1 cellular context compared by ENCODE assay signal in the genomic region with DNA sequence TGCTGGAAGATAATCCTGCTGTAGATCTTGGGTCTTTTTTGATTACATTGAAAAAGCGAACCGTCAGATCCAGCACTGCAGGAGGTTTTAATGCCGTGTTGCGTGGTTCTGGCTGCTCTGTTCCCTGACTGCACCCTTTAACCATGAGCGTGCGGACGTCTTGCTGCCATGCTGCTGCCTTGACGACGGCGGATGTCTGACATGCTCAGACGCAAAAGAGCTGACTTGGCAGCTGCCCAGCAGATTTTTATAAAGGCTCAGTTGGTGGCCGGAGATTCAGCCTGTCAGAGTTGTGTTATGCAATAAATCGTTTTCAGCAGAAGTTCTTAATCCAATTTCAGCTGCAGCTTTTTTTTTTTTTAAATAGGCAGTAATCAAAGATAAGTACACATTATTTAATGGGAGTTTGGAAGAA.
TF ChIP-seq lines count a peak whose summit lies in the region.

No MANE protein-coding gene starts in this region.

TF ChIP-seq in WTC11, 78 proteins besides CTCF, POLR2A, EP300 and RAD21 (continued from another document):
- TF ChIP-seq FOXP4 (CRISPR knock-in tag; IDR thresholded peaks at IDR 0.05) (no peak), USF2 (CRISPR knock-in tag; IDR thresholded peaks at IDR 0.05) (no peak), TEAD4 (CRISPR knock-in tag; IDR thresholded peaks at IDR 0.05) (no peak), TEAD1 (CRISPR knock-in tag; IDR thresholded peaks at IDR 0.05) (no peak), ZNF532 (CRISPR knock-in tag; IDR thresholded peaks at IDR 0.05; ENCODE audit: borderline replicate concordance) (no peak), ATF1 (CRISPR knock-in tag; IDR thresholded peaks at IDR 0.05) (no peak), ZBTB43 (CRISPR knock-in tag; IDR thresholded peaks at IDR 0.05) (no peak), ELF4 (CRISPR knock-in tag; IDR thresholded peaks at IDR 0.05; ENCODE audit: low read depth) (no peak), MYBL2 (CRISPR knock-in tag; IDR thresholded peaks at IDR 0.05) (no peak), ZNF317 (CRISPR knock-in tag; IDR thresholded peaks at IDR 0.05; ENCODE audit: borderline replicate concordance, low read depth) (no peak)
- TF ChIP-seq, protein P1, sequence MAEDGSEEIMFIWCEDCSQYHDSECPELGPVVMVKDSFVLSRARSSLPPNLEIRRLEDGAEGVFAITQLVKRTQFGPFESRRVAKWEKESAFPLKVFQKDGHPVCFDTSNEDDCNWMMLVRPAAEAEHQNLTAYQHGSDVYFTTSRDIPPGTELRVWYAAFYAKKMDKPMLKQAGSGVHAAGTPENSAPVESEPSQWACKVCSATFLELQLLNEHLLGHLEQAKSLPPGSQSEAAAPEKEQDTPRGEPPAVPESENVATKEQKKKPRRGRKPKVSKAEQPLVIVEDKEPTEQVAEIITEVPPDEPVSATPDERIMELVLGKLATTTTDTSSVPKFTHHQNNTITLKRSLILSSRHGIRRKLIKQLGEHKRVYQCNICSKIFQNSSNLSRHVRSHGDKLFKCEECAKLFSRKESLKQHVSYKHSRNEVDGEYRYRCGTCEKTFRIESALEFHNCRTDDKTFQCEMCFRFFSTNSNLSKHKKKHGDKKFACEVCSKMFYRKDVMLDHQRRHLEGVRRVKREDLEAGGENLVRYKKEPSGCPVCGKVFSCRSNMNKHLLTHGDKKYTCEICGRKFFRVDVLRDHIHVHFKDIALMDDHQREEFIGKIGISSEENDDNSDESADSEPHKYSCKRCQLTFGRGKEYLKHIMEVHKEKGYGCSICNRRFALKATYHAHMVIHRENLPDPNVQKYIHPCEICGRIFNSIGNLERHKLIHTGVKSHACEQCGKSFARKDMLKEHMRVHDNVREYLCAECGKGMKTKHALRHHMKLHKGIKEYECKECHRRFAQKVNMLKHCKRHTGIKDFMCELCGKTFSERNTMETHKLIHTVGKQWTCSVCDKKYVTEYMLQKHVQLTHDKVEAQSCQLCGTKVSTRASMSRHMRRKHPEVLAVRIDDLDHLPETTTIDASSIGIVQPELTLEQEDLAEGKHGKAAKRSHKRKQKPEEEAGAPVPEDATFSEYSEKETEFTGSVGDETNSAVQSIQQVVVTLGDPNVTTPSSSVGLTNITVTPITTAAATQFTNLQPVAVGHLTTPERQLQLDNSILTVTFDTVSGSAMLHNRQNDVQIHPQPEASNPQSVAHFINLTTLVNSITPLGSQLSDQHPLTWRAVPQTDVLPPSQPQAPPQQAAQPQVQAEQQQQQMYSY (CRISPR knock-in tag; IDR thresholded peaks at IDR 0.05): no peak
- TF ChIP-seq, protein P2, sequence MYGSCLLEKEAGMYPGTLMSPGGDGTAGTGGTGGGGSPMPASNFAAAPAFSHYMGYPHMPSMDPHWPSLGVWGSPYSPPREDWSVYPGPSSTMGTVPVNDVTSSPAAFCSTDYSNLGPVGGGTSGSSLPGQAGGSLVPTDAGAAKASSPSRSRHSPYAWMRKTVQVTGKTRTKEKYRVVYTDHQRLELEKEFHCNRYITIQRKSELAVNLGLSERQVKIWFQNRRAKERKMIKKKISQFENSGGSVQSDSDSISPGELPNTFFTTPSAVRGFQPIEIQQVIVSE (CRISPR knock-in tag; IDR thresholded peaks at IDR 0.05; ENCODE audit: borderline replicate concordance): no peak
TF ChIP-seq in WTC11: peak in this region for 0.
